Comparison of ENCODE assay signal across 16 cellular contexts in genomic region chr17:42040818-42041217, GRCh38. TPM values are rescaled to one million over a fixed set of nuclear protein-coding genes. Genes with fewer than 3 reads are reported as not detected.
DNase-seq lines count a peak whose midpoint lies in the region; FAIRE-seq and TF ChIP-seq lines count a peak whose summit lies in the region.
"Had no signal": no experiment of that assay in that cellular context is flagged by ENCODE, and none has a peak within 500 bp of the region (broad histone marks: within the 10 kb centered on the region; RNA-seq: fewer than 3 reads in every experiment).

No MANE protein-coding gene starts in this region.

- POLR2A ChIA-PET in CD8-positive, alpha-beta memory T cell (lab: Charles Lee): interaction anchor here (1.1 kb wide), 1 partner anchor 9 kb away, joined by 3 read pairs; no protein-coding TSS in a partner anchor

- H4K20me1 ChIP-seq in osteoblast (ENCODE audit: insufficient read depth, low read length): no peaks in the 10 kb centered on the region
- H4K20me1 ChIP-seq: BLaER1 had no signal

- no peaks in the 10 kb centered on the region for H3K27me3 ChIP-seq in osteoblast (ENCODE audit: insufficient read depth, low read length)
- H3K27me3 ChIP-seq in CD8-positive, alpha-beta memory T cell (ENCODE audit: insufficient read depth, low read length, poor library complexity, severe bottlenecking): no peaks in the 10 kb centered on the region

- in situ Hi-C loops in ACHN (cut with HindIII; ENCODE audit: low pct_ligation_motif_present, low pct_unique_long_range_greater_than_20kb, low sequenced_read_pairs): no loop called here

- H3K79me2 ChIP-seq in osteoblast (ENCODE audit: insufficient read depth, low read length): no peaks in the 10 kb centered on the region

- DNase-seq in HTR-8/SVneo (ENCODE audit: insufficient read length, low spot score) (no peak), chondrocyte (ENCODE audit: low spot score) (peak; percentile 75), osteoblast (ENCODE audit: insufficient read length, low spot score, missing footprints) (peak; percentile 76), ACHN (no peak)
- no peak for DNase-seq in CD8-positive, alpha-beta memory T cell
- DNase-seq: Calu3; CD4-positive, alpha-beta memory T cell; DMS79 treated with DMSO at 0.1 percent for 48 hours; GF-D8; GOT3; H7; HFFc6 had no signal

- H3K36me3 Mint-ChIP-seq in chondrocyte (ENCODE audit: low read depth): no peaks in the 10 kb centered on the region
- H3K36me3 Mint-ChIP-seq in CD8-positive, alpha-beta memory T cell: peaks cover 0 to 1% (median 0%) of the 10 kb centered on the region in 3 donors
- H3K36me3 Mint-ChIP-seq: CD14-positive monocyte; CD4-positive, alpha-beta memory T cell had no signal

- no peak overlapping the region for H3K4me3 Mint-ChIP-seq in chondrocyte (ENCODE audit: unreplicated experiment)
- H3K4me3 Mint-ChIP-seq in CD8-positive, alpha-beta memory T cell: no peak overlapping the region
- H3K4me3 Mint-ChIP-seq: CD4-positive, alpha-beta memory T cell; HFFc6 had no signal

- no peak overlapping the region for H3K4me3 ChIP-seq in osteoblast (ENCODE audit: insufficient read depth, low read length)
- no peak overlapping the region for H3K4me3 ChIP-seq in CD8-positive, alpha-beta memory T cell (ENCODE audit: low read length)
- H3K4me3 ChIP-seq: BLaER1 had no signal

- no peak overlapping the region for H2AFZ ChIP-seq in osteoblast (ENCODE audit: low read length)

- H3K9me3 ChIP-seq in osteoblast (ENCODE audit: low read depth, low read length): no peaks in the 10 kb centered on the region
- no peaks in the 10 kb centered on the region for H3K9me3 ChIP-seq in CD8-positive, alpha-beta memory T cell (ENCODE audit: low read length)
- H3K9me3 ChIP-seq: BLaER1 had no signal

- H3K4me2 ChIP-seq in osteoblast (ENCODE audit: insufficient read depth, low read length): no peak overlapping the region
- H3K4me2 ChIP-seq: BLaER1 had no signal

- H3K4me1 Mint-ChIP-seq in chondrocyte (ENCODE audit: low read depth): no peaks in the 10 kb centered on the region
- H3K4me1 Mint-ChIP-seq in CD8-positive, alpha-beta memory T cell: no peaks in the 10 kb centered on the region
- H3K4me1 Mint-ChIP-seq: CD4-positive, alpha-beta memory T cell had no signal

- H3K36me3 ChIP-seq in osteoblast (ENCODE audit: insufficient read depth, low read length): no peaks in the 10 kb centered on the region
- H3K36me3 ChIP-seq in CD8-positive, alpha-beta memory T cell (ENCODE audit: insufficient read depth, low read length): no peaks in the 10 kb centered on the region
- H3K36me3 ChIP-seq: BLaER1 had no signal

- H3K9me3 Mint-ChIP-seq in chondrocyte (ENCODE audit: low read depth): no peaks in the 10 kb centered on the region
- H3K9me3 Mint-ChIP-seq in CD8-positive, alpha-beta memory T cell: no peaks in the 10 kb centered on the region
- H3K9me3 Mint-ChIP-seq: CD4-positive, alpha-beta memory T cell; HFFc6 had no signal

- no peaks in the 10 kb centered on the region for H3K4me1 ChIP-seq in osteoblast (ENCODE audit: insufficient read depth, low read length)
- no peaks in the 10 kb centered on the region for H3K4me1 ChIP-seq in CD8-positive, alpha-beta memory T cell (ENCODE audit: insufficient read depth, low read length)
- H3K4me1 ChIP-seq: BLaER1 had no signal

- CTCF ChIA-PET in CD8-positive, alpha-beta memory T cell (lab: Charles Lee): interaction anchor here (1.1 to 1.2 kb wide), 2 partner anchors 10 to 21 kb away, joined by 3 to 4 read pairs; partner anchors contain the start of gene NKIRAS2

- no peak overlapping the region for H3K27ac Mint-ChIP-seq in chondrocyte (ENCODE audit: unreplicated experiment)
- no peak overlapping the region for H3K27ac Mint-ChIP-seq in CD8-positive, alpha-beta memory T cell
- H3K27ac Mint-ChIP-seq: CD14-positive monocyte; CD4-positive, alpha-beta memory T cell; HFFc6 had no signal

- H3K27ac ChIP-seq in osteoblast (ENCODE audit: low read depth, low read length): no peak overlapping the region
- H3K27ac ChIP-seq in CD8-positive, alpha-beta memory T cell (ENCODE audit: low read depth, low read length): no peak overlapping the region
- H3K27ac ChIP-seq: BLaER1 had no signal

- no peaks in the 10 kb centered on the region for H3K27me3 Mint-ChIP-seq in chondrocyte (ENCODE audit: low read depth)
- H3K27me3 Mint-ChIP-seq in CD8-positive, alpha-beta memory T cell: peaks cover 8 to 10% of the 10 kb centered on the region in 2 donors

- peak; percentile 55 for FAIRE-seq in HTR-8/SVneo (lab: Jason Lieb, UNC)
- FAIRE-seq: A204.1 had no signal

- TF ChIP-seq CTCF in chondrocyte (IDR thresholded peaks at IDR 0.05): no peak
- no peak for TF ChIP-seq CTCF in osteoblast (IDR thresholded peaks at IDR 0.05; ENCODE audit: extremely low read depth, low read depth, low read length)

RNA-seq across cellular contexts. Expression of gene C17orf113, which starts 9.6 kb away (rescaled TPM):
- 0.24 to 0.77 TPM (median 0.62 TPM) in 3 replicates for total RNA-seq in chondrocyte
- total RNA-seq in osteoblast: under 0.01 and 0.29 TPM in 2 replicates
- total RNA-seq in CD8-positive, alpha-beta memory T cell: under 1 TPM; 0.15 to 0.20 TPM
- polyA plus RNA-seq in CD8-positive, alpha-beta memory T cell: 0.10 TPM

RNA-seq across cellular contexts. Expression of gene NKIRAS2, which starts 20.9 kb away (rescaled TPM):
- total RNA-seq in chondrocyte: 54.7 to 57.0 TPM (median 56.9 TPM) in 3 replicates
- total RNA-seq in osteoblast: 38.0 and 39.1 TPM in 2 replicates
- 10 to 100 TPM; 29.4 to 31.3 TPM for total RNA-seq in CD8-positive, alpha-beta memory T cell
- 33.5 TPM for polyA plus RNA-seq in CD8-positive, alpha-beta memory T cell

RNA-seq across cellular contexts. Expression of gene DNAJC7, which starts 23.6 kb away (rescaled TPM):
- total RNA-seq in chondrocyte (51.1 to 61.0 TPM (median 51.2 TPM) in 3 replicates), osteoblast (75.3 and 76.3 TPM in 2 replicates)
- total RNA-seq in CD8-positive, alpha-beta memory T cell: 100 to 1,000 TPM; 111 TPM
- polyA plus RNA-seq in CD8-positive, alpha-beta memory T cell: 74.6 TPM

RNA-seq across cellular contexts. Expression of gene ZNF385C, which starts 57.5 kb away (rescaled TPM):
- total RNA-seq in chondrocyte (0.07 to 0.18 TPM in 2 of 3 replicates, not detected in the other), osteoblast (not detected in 2 replicates)
- not detected for total RNA-seq in CD8-positive, alpha-beta memory T cell
- polyA plus RNA-seq in CD8-positive, alpha-beta memory T cell: not detected
- total RNA-seq: HFFc6 had no signal
- polyA plus RNA-seq: AG04450; CD4-positive, alpha-beta memory T cell had no signal

Comparison
In these comparisons a context has a peak if more than half of its experiments do, and no peak if none do; other contexts are left out.
1. DNase-seq: peak in chondrocyte (single experiment) and osteoblast (single experiment); none in HTR-8/SVneo (single experiment), CD8-positive, alpha-beta memory T cell (0 of 5) and ACHN (single experiment).